Comparison of ENCODE assay signal across 2 cellular contexts in genomic region chr6:123676793-123677192, GRCh38.
TF ChIP-seq lines count a peak whose summit lies in the region.

No MANE protein-coding gene starts in this region.

TF ChIP-seq in HepG2, 621 proteins besides CTCF, POLR2A, EP300 and RAD21:
- TF ChIP-seq ZNF691 (CRISPR knock-in tag; IDR thresholded peaks at IDR 0.05; ENCODE audit: borderline replicate concordance, low read depth) (no peak), CEBPB (IDR thresholded peaks at IDR 0.05; ENCODE audit: borderline replicate concordance, low read depth, low read length) (peak; percentile 74)

TF ChIP-seq in H1, 55 proteins besides CTCF, POLR2A, EP300 and RAD21:
- TF ChIP-seq BRCA1 (IDR thresholded peaks at IDR 0.05; ENCODE audit: low read depth, low read length): no peak
- TF ChIP-seq CEBPB (IDR thresholded peaks at IDR 0.05; ENCODE audit: low read depth, low read length): peak; percentile 58; the same call in 1 of the 2 replicates
